25 cellular contexts compared by ENCODE assay signal in the genomic region with DNA sequence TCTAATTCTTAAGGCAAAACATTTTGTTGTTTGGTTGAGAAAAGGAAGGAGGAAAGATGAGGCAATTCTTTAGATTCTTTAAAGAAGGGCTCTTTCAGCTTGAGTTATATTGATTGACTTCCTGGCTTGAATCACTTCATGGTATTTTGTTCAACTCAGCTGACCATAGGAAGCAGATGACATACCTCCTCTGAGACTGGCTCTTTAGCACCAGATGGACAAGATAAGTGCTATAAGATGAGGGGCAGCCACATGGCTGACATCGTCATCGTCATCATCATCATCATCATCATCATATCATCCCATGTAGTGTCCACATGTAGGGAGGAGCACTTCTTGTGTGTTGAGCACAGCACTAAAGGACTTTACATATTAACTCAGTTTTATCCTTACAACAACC.
DNase-seq lines count a peak whose midpoint lies in the region; ATAC-seq and TF ChIP-seq lines count a peak whose summit lies in the region.
"Had no signal": no experiment of that assay in that cellular context is flagged by ENCODE, and none has a peak within 500 bp of the region (broad histone marks: within the 10 kb centered on the region; RNA-seq: fewer than 3 reads in every experiment).

No MANE protein-coding gene starts in this region.

- H3K9me3 ChIP-seq in HEK293 (ENCODE audit: control insufficient read depth, insufficient read depth, low read depth, low read length) = no peaks in the 10 kb centered on the region
- H3K9me3 ChIP-seq: left lung, sigmoid colon, testis had no signal

- H3K4me3 ChIP-seq in HEK293 (ENCODE audit: low read depth, low read length) = no peak overlapping the region
- H3K4me3 ChIP-seq: dorsolateral prefrontal cortex, GM23338, left lung, sigmoid colon, testis had no signal

- CTCF ChIA-PET in HEK293 (lab: Yijun Ruan, JAX) = interaction anchor here (0.9 kb wide), 1 partner anchor 375 kb away, joined by 4 read pairs; no protein-coding TSS in a partner anchor

- no peaks in the 10 kb centered on the region for H3K36me3 ChIP-seq in HEK293 (ENCODE audit: control insufficient read depth in 2 of 2, insufficient read depth in 1 of 2, low read length in 2 of 2)
- H3K36me3 ChIP-seq: left lung, sigmoid colon had no signal

- no peak for ATAC-seq in HG03108 (IDR thresholded peaks at IDR 0.05; ENCODE audit: unreplicated experiment)
- ATAC-seq in activated CD4-positive, CD25-positive, alpha-beta regulatory T cell treated with anti-CD3 and anti-CD28 coated beads, Interleukin-2, amount 50 U/mL, for 24 hours = no peak
- ATAC-seq: CD8-positive, alpha-beta T cell; GM23338; left lung; natural killer cell treated with Interleukin-12 subunit alpha and Interleukin-12 subunit beta and Interleukin-15 and Interleukin-18, amount 100 ng/mL, for 72 hours; stimulated activated memory B cell treated with anti-CD40 and anti-IgM and Interleukin-4, amounts not matched to agents 10 μg/mL and 1 μg/mL and 100 μg/mL, for 72 hours; T-cell had no signal

- DNase-seq in SK-MEL-5 (ENCODE audit: low read depth, low spot score) (peak; percentile 48), epithelial cell of prostate (ENCODE audit: low read depth, low spot score) (no peak), renal cortical epithelial cell (ENCODE audit: low read depth) (peak; percentile 71)
- no peak for DNase-seq in activated CD8-positive, alpha-beta memory T cell treated with anti-CD3 and anti-CD28 coated beads, Interleukin-2, amount 50 U/mL, for 4 hours
- DNase-seq: activated gamma-delta T cell treated with Interleukin-2 at 50 U/mL for 16 hours; caudate nucleus; CD8-positive, alpha-beta T cell; dorsolateral prefrontal cortex; head of caudate nucleus; left lung; midbrain; NCI-H1930; NCI-H446 treated with DMSO at 0.1 percent for 48 hours; NK-92 treated with Interleukin-12 subunit alpha and Interleukin-12 subunit beta, amount 100 ng/mL, for 24 hours; sigmoid colon; T-cell; testis had no signal

- in situ Hi-C loops in SK-MEL-5 (cut with HindIII; ENCODE audit: low pct_unique_long_range_greater_than_20kb, low sequenced_read_pairs) = no loop called here

- POLR2A ChIA-PET in HEK293 (lab: Yijun Ruan, JAX) = no interaction called here

- H3K27ac ChIP-seq in HEK293 (ENCODE audit: extremely low read depth, low read depth, low read length) (no peak overlapping the region), epithelial cell of prostate (peak overlapping the region; percentile 94)
- H3K27ac ChIP-seq: parathyroid adenoma, sigmoid colon, VCaP had no signal

- no peak for TF ChIP-seq CTCF in HEK293 (tag by site-specific recombination; IDR thresholded peaks at IDR 0.05)

- peaks cover 18% of the 10 kb centered on the region for H3K4me1 ChIP-seq in HEK293 (ENCODE audit: control insufficient read depth, insufficient read depth, low read length)

TF ChIP-seq in HEK293, 187 proteins besides CTCF, POLR2A, EP300 and RAD21:
- TF ChIP-seq, protein P1, sequence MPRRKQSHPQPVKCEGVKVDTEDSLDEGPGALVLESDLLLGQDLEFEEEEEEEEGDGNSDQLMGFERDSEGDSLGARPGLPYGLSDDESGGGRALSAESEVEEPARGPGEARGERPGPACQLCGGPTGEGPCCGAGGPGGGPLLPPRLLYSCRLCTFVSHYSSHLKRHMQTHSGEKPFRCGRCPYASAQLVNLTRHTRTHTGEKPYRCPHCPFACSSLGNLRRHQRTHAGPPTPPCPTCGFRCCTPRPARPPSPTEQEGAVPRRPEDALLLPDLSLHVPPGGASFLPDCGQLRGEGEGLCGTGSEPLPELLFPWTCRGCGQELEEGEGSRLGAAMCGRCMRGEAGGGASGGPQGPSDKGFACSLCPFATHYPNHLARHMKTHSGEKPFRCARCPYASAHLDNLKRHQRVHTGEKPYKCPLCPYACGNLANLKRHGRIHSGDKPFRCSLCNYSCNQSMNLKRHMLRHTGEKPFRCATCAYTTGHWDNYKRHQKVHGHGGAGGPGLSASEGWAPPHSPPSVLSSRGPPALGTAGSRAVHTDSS (tag by site-specific recombination; IDR thresholded peaks at IDR 0.05) = peak; percentile 92
- TF ChIP-seq ZNF335 (tag by site-specific recombination; conservative IDR thresholded peaks at IDR 0.05) = no peak

Comparison
In these comparisons a context has a peak if more than half of its experiments do, and no peak if none do; other contexts are left out.
1. DNase-seq: peak in SK-MEL-5 (single experiment) and renal cortical epithelial cell (single experiment); none in epithelial cell of prostate (single experiment) and activated CD8-positive, alpha-beta memory T cell treated with anti-CD3 and anti-CD28 coated beads, Interleukin-2, amount 50 U/mL, for 4 hours (single experiment).